Comparison of ENCODE assay signal across 8 cellular contexts in the genomic region with DNA sequence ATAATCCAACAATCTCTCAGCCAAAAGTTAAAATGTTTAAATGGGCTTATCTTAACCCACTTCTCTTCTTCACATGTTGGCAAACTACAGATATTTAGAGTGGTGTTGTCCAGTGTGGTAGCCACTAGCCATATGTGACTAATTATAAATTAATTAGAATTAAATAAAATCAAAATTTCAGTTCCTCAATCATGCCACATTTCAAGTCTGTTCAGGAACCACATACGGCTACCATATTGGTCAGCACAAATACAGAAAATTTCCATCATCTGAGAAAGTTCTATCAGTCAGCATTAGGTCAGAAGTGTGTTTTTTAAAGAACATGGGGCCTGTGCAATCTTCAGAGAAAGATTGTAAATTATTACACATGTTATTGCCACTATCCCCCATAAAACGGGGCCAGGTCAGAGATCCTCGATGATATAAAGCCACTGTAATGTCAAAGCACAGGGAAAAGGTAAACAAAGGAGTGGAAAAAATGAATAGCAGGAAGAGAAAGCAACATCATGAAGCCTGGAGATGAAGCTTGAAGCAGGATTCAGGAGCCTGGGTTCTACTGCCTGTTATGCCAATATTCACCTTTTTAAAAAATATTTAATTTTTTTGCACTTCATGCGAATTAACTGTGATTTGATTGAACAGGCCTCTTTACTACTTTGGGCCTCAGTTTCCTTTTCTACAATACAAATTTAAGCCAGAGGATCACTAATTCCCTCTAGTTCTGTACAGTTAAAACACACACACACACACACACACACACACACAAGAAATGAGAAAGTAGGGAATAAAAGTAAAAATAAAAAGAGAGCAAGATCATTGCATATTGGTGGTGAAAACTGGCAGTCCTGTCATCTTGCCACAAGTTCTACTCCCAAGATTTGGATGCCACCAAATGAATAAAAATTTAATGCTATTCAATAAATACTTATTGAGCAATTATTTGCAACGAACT. TPM values are rescaled to one million over a fixed set of nuclear protein-coding genes. Genes with fewer than 3 reads are reported as not detected.
A peak's percentile ranks its signal among the peaks of the same experiment; 100 is the strongest.
DNase-seq lines count a peak whose midpoint lies in the region; ATAC-seq, FAIRE-seq and TF ChIP-seq lines count a peak whose summit lies in the region.

No MANE protein-coding gene starts in this region.

- no peak for TF ChIP-seq RAD21 in liver (IDR thresholded peaks at IDR 0.05)

- H3K36me3 ChIP-seq in A673 (ENCODE audit: insufficient read depth, low read length, poor library complexity, severe bottlenecking) (no peaks in the 10 kb centered on the region), liver (ENCODE audit: control insufficient read depth in 4 of 4, insufficient read depth in 3 of 4, low read depth in 1 of 4, low read length in 3 of 4) (no peaks in the 10 kb centered on the region)

- CTCF ChIA-PET in A673 (lab: Charles Lee), result no interaction called here

- intact Hi-C loops in A673 (cut with micrococcal nuclease; ENCODE audit: unreplicated experiment), result loop anchor here (5.0 kb wide), 1 partner anchor 53 kb away; the partner anchor contains the start of gene PHTF1

- no peak for FAIRE-seq in HTR-8/SVneo (lab: Jason Lieb, UNC)

- H3K9me3 Mint-ChIP-seq in activated naive CD8-positive, alpha-beta T cell treated with anti-CD3 and anti-CD28 coated beads for 36 hours, result no peaks in the 10 kb centered on the region

- no peaks in the 10 kb centered on the region for H3K27me3 Mint-ChIP-seq in activated naive CD8-positive, alpha-beta T cell treated with anti-CD3 and anti-CD28 coated beads for 36 hours

- H3K9me3 ChIP-seq in A673 (ENCODE audit: low read depth, low read length, poor library complexity, severe bottlenecking), result no peaks in the 10 kb centered on the region
- H3K9me3 ChIP-seq in liver (ENCODE audit: control insufficient read depth in 4 of 4, low read length in 3 of 4), result no peaks in the 10 kb centered on the region

- H3K4me1 ChIP-seq in A673 (ENCODE audit: insufficient read depth, low read length, poor library complexity, severe bottlenecking) (peaks cover 17% of the 10 kb centered on the region), liver (ENCODE audit: control insufficient read depth in 4 of 4, insufficient read depth in 4 of 4, low read length in 3 of 4) (peaks cover 3 to 23% (median 14%) of the 10 kb centered on the region in 4 donors)

- DNase-seq in A673 (ENCODE audit: low spot score) (no peak), HCEC 1CT (peak; percentile 53), HTR-8/SVneo (ENCODE audit: insufficient read length, low spot score) (no peak), NCI-H187 (lab: John Stamatoyannopoulos, UW) (no peak)
- DNase-seq in activated naive CD8-positive, alpha-beta T cell treated with anti-CD3 and anti-CD28 coated beads for 36 hours, result no peak

- peaks cover 40% of the 10 kb centered on the region for H3K4me1 Mint-ChIP-seq in activated naive CD8-positive, alpha-beta T cell treated with anti-CD3 and anti-CD28 coated beads for 36 hours

- peaks cover 27% of the 10 kb centered on the region for H3K36me3 Mint-ChIP-seq in activated naive CD8-positive, alpha-beta T cell treated with anti-CD3 and anti-CD28 coated beads for 36 hours

- H3K27ac Mint-ChIP-seq in activated naive CD8-positive, alpha-beta T cell treated with anti-CD3 and anti-CD28 coated beads for 36 hours, result peak overlapping the region; percentile 73

- POLR2A ChIA-PET in A673 (lab: Charles Lee; ENCODE audit: low non-redundant PET), result no interaction called here

- no peaks in the 10 kb centered on the region for H3K27me3 ChIP-seq in A673 (replicated peaks; ENCODE audit: insufficient read depth, low read depth, low read length, poor library complexity)
- no peaks in the 10 kb centered on the region for H3K27me3 ChIP-seq in liver (ENCODE audit: control insufficient read depth in 4 of 4, insufficient read depth in 4 of 4, low read length in 3 of 4)

- no peak for TF ChIP-seq CTCF in A673 (conservative IDR thresholded peaks at IDR 0.05; ENCODE audit: low read depth, low read length)
- no peak for TF ChIP-seq CTCF in liver (IDR thresholded peaks at IDR 0.05; ENCODE audit: low read depth, low read length, missing input control)

- TSS peak; percentile 29 for BruUV-seq in A673 (replicated peaks; lab: Mats Ljungman, UMichigan)

- peak overlapping the region; percentile 87 for H3K4me3 ChIP-seq in A673 (ENCODE audit: low read depth, low read length, poor library complexity, severe bottlenecking)
- peak overlapping the region in 1 of 3 donors; percentile 90 for H3K4me3 ChIP-seq in liver (ENCODE audit: low read depth in 1 of 3, low read length in 3 of 3)

- peak overlapping the region; percentile 99 for H3K4me3 Mint-ChIP-seq in activated naive CD8-positive, alpha-beta T cell treated with anti-CD3 and anti-CD28 coated beads for 36 hours

- H3K27ac ChIP-seq in A673 (ENCODE audit: low read depth, low read length, poor library complexity, severe bottlenecking) (peak overlapping the region; percentile 55), liver (ENCODE audit: low read depth in 1 of 2, low read length in 2 of 2) (peak overlapping the region; percentile 20 to 42)

- 41% methylated on average over 5 of the region's 5 CpGs for WGBS in liver

- H3K9ac ChIP-seq in liver (ENCODE audit: low read depth in 1 of 2, low read length in 2 of 2), result no peak overlapping the region

- ATAC-seq in HG02678 (IDR thresholded peaks at IDR 0.05; ENCODE audit: unreplicated experiment) (no peak), HG03342 (IDR thresholded peaks at IDR 0.05; ENCODE audit: unreplicated experiment) (no peak)

TF ChIP-seq in liver, 16 proteins besides CTCF, POLR2A, EP300 and RAD21:
- TF ChIP-seq JUND (IDR thresholded peaks at IDR 0.05) (peak in 1 of 2 donors; percentile 79), HNF4A (conservative IDR thresholded peaks at IDR 0.05) (no peak), FOXA2 (IDR thresholded peaks at IDR 0.05) (peak; percentile 35), HNF4G (IDR thresholded peaks at IDR 0.05) (no peak), EGR1 (IDR thresholded peaks at IDR 0.05; ENCODE audit: low read depth in 2 of 2) (peak in 1 of 2 donors; percentile 66)

RNA-seq across cellular contexts. Expression of gene RSBN1, which starts 2.3 kb away (rescaled TPM):
- total RNA-seq in A673 (2021) (18.3 and 18.7 TPM in 2 replicates), liver (10 to 100 TPM in 1 of 2 donors, 1 to 10 TPM in 1; 7.7 to 11.3 TPM)
- total RNA-seq in activated naive CD8-positive, alpha-beta T cell treated with anti-CD3 and anti-CD28 coated beads for 36 hours, result 10 to 100 TPM; 15.4 to 16.3 TPM
- 1 to 10 TPM; 2.3 to 3.5 TPM for polyA plus RNA-seq in liver

RNA-seq across cellular contexts. Expression of gene PHTF1, which starts 50.6 kb away (rescaled TPM):
- total RNA-seq in A673 (2021) (57.2 and 59.2 TPM in 2 replicates), liver (10 to 100 TPM in 1 of 2 donors, 1 to 10 TPM in 1; 9.4 to 14.0 TPM)
- total RNA-seq in activated naive CD8-positive, alpha-beta T cell treated with anti-CD3 and anti-CD28 coated beads for 36 hours, result 10 to 100 TPM; 14.5 to 17.2 TPM
- polyA plus RNA-seq in liver, result 1 to 10 TPM; 3.2 to 5.2 TPM
